Comparison of ENCODE assay signal across 13 cellular contexts in the genomic region with DNA sequence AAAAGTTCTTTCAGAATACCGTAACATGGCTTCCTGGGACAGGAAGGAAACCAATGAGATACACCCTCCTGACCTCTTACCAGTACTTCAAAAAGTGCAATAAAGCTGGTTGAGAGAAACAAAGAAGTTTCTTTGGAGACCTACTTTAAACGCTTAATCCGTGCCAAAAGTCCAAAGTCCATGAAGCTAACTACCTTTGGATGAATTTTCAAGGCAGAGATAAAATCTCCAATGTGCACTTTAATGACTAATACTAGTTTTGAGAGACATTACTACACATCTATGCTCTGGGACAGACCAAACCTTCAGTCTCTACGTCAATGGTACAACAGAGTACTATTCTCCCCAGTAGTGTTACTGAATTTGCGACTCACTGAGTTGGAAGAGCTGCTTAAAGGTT. TPM values are rescaled to one million over a fixed set of nuclear protein-coding genes. Genes with fewer than 3 reads are reported as not detected.
A peak's percentile ranks its signal among the peaks of the same experiment; 100 is the strongest.
DNase-seq lines count a peak whose midpoint lies in the region; ATAC-seq and TF ChIP-seq lines count a peak whose summit lies in the region.
"Had no signal": no experiment of that assay in that cellular context is flagged by ENCODE, and none has a peak within 500 bp of the region (broad histone marks: within the 10 kb centered on the region; RNA-seq: fewer than 3 reads in every experiment).

No MANE protein-coding gene starts in this region.

- peak overlapping the region; percentile 9 for H3K4me3 ChIP-seq in CD8-positive, alpha-beta T cell (ENCODE audit: low read depth, low read length)
- H3K4me3 ChIP-seq in SK-N-SH (ENCODE audit: low read depth in 2 of 2, low read length in 1 of 2), result no peak overlapping the region
- no peak overlapping the region for H3K4me3 ChIP-seq in epithelial cell of proximal tubule (ENCODE audit: low read depth, low read length)
- H3K4me3 ChIP-seq: tibial nerve had no signal

- no peaks in the 10 kb centered on the region for H3K36me3 ChIP-seq in CD8-positive, alpha-beta T cell (ENCODE audit: insufficient read depth, low read length)
- H3K36me3 ChIP-seq in SK-N-SH (replicated peaks in 1 of 2; ENCODE audit: control insufficient read depth in 1 of 2, insufficient read depth in 2 of 2, low read length in 1 of 2), result peaks cover 26 to 40% of the 10 kb centered on the region in 2 experiments

- H3K9me2 ChIP-seq in SK-N-SH, result no peaks in the 10 kb centered on the region

- H2AFZ ChIP-seq in SK-N-SH (ENCODE audit: low read depth), result no peak overlapping the region

- peaks cover 41% of the 10 kb centered on the region for H4K20me1 ChIP-seq in SK-N-SH (ENCODE audit: insufficient read depth)

- no peaks in the 10 kb centered on the region for H3K27me3 ChIP-seq in CD8-positive, alpha-beta T cell (ENCODE audit: insufficient read depth, low read length)
- no peaks in the 10 kb centered on the region for H3K27me3 ChIP-seq in SK-N-SH (ENCODE audit: insufficient read depth)
- H3K27me3 ChIP-seq: tibial nerve had no signal

- peak overlapping the region; percentile 41 for H3K27ac ChIP-seq in CD8-positive, alpha-beta T cell (ENCODE audit: low read depth, low read length)
- peak overlapping the region; percentile 24 to 82; a peak in 3 of 4 replicates for H3K27ac ChIP-seq in SK-N-SH (ENCODE audit: low read depth in 2 of 2, low read length in 1 of 2)

- peak overlapping the region; percentile 23; the same call in 1 of the 2 replicates for H3K4me2 ChIP-seq in SK-N-SH

- no peak for TF ChIP-seq RAD21 in SK-N-SH (IDR thresholded peaks at IDR 0.05; ENCODE audit: low read length)

- ATAC-seq in CD8-positive, alpha-beta T cell, result peak; percentile 84
- ATAC-seq in naive thymus-derived CD8-positive, alpha-beta T cell, result peak; percentile 74 to 82

- H3K4me3 Mint-ChIP-seq in CD8-positive, alpha-beta T cell, result peak overlapping the region; percentile 42
- H3K4me3 Mint-ChIP-seq in naive thymus-derived CD8-positive, alpha-beta T cell, result peak overlapping the region; percentile 46 to 83 (median 70)
- no peak overlapping the region for H3K4me3 Mint-ChIP-seq in activated T-helper 2 cell treated with anti-CD3 and anti-CD28 coated beads, Interferon-gamma antibody, Interleukin-2, Interleukin-4, amounts not matched to agents 10 μg/mL and 5 μg/mL and 100 μg/mL, durations not matched to agents 14 hours and 24 hours and 36 hours (ENCODE audit: low read depth)

- DNase-seq in CD8-positive, alpha-beta T cell, result no peak
- DNase-seq in SK-N-SH (no peak), epithelial cell of proximal tubule (ENCODE audit: low read depth) (peak; percentile 73), NCI-H748 (lab: John Stamatoyannopoulos, UW; ENCODE audit: unreplicated experiment) (no peak), NCI-H1105 (lab: John Stamatoyannopoulos, UW) (no peak)
- DNase-seq in naive thymus-derived CD8-positive, alpha-beta T cell, result peak in 3 of 10 donors; percentile 36 to 57 (median 56)
- no peak for DNase-seq in activated T-helper 2 cell treated with anti-CD3 and anti-CD28 coated beads, Interferon-gamma antibody, Interleukin-2, Interleukin-4, amounts not matched to agents 10 μg/mL and 5 μg/mL and 100 μg/mL, durations not matched to agents 14 hours and 24 hours and 36 hours (ENCODE audit: low spot score)
- no peak for DNase-seq in stimulated activated naive CD4-positive, alpha-beta T cell treated with Interleukin-2 at 50 U/mL for 16 hours (lab: John Stamatoyannopoulos, UW)
- DNase-seq: anterior cingulate cortex; midbrain; NK-92 treated with Interleukin-12 subunit alpha and Interleukin-12 subunit beta, amount 100 ng/mL, for 24 hours; stimulated activated CD4-positive, alpha-beta T cell treated with anti-CD3 and anti-CD28 coated beads, Interleukin-1b, Interleukin-23, amount 100 ng/mL, for 48 hours had no signal

- CTCF ChIA-PET in CD8-positive, alpha-beta T cell (lab: Charles Lee), result interaction anchor here (1.0 kb wide), 1 partner anchor 9 kb away, joined by 3 read pairs; no protein-coding TSS in a partner anchor
- CTCF ChIA-PET in SK-N-SH (lab: Yijun Ruan, JAX), result interaction anchor here (1.2 to 2.7 kb wide), 2 partner anchors 9 to 76 kb away, joined by 3 to 9 read pairs; no protein-coding TSS in a partner anchor

- H3K9me3 ChIP-seq in CD8-positive, alpha-beta T cell (ENCODE audit: low read length), result no peaks in the 10 kb centered on the region
- no peaks in the 10 kb centered on the region for H3K9me3 ChIP-seq in SK-N-SH
- H3K9me3 ChIP-seq: tibial nerve had no signal

- H3K9me3 Mint-ChIP-seq in CD8-positive, alpha-beta T cell, result peaks cover 2% of the 10 kb centered on the region
- peaks cover 0 to 23% (median 3%) of the 10 kb centered on the region in 9 donors for H3K9me3 Mint-ChIP-seq in naive thymus-derived CD8-positive, alpha-beta T cell
- peaks cover 7% of the 10 kb centered on the region for H3K9me3 Mint-ChIP-seq in activated T-helper 2 cell treated with anti-CD3 and anti-CD28 coated beads, Interferon-gamma antibody, Interleukin-2, Interleukin-4, amounts not matched to agents 10 μg/mL and 5 μg/mL and 100 μg/mL, durations not matched to agents 14 hours and 24 hours and 36 hours

- WGBS in SK-N-SH (ENCODE audit: low lambda C conversion rate), result 36% methylated on average over 5 of the region's 5 CpGs

- TF ChIP-seq CTCF in CD8-positive, alpha-beta T cell (IDR thresholded peaks at IDR 0.05), result no peak
- TF ChIP-seq CTCF in SK-N-SH (IDR thresholded peaks at IDR 0.05), result no peak
- no peak for TF ChIP-seq CTCF in epithelial cell of proximal tubule (conservative IDR thresholded peaks at IDR 0.05; ENCODE audit: low read depth, low read length)

- peak in 1 of 2 experiments; percentile 52; a peak in 1 of 4 replicates for TF ChIP-seq EP300 in SK-N-SH (IDR thresholded peaks at IDR 0.05; ENCODE audit: borderline replicate concordance in 1 of 2, low read depth in 1 of 2, low read length in 1 of 2)

- no peaks in the 10 kb centered on the region for H3K27me3 Mint-ChIP-seq in CD8-positive, alpha-beta T cell (ENCODE audit: low read depth)
- no peaks in the 10 kb centered on the region for H3K27me3 Mint-ChIP-seq in naive thymus-derived CD8-positive, alpha-beta T cell
- H3K27me3 Mint-ChIP-seq in activated T-helper 2 cell treated with anti-CD3 and anti-CD28 coated beads, Interferon-gamma antibody, Interleukin-2, Interleukin-4, amounts not matched to agents 10 μg/mL and 5 μg/mL and 100 μg/mL, durations not matched to agents 14 hours and 24 hours and 36 hours (ENCODE audit: low read depth), result no peaks in the 10 kb centered on the region

- peak overlapping the region; percentile 82 for H3K27ac Mint-ChIP-seq in CD8-positive, alpha-beta T cell
- peak overlapping the region; percentile 75 to 97 (median 94) for H3K27ac Mint-ChIP-seq in naive thymus-derived CD8-positive, alpha-beta T cell
- H3K27ac Mint-ChIP-seq in activated T-helper 2 cell treated with anti-CD3 and anti-CD28 coated beads, Interferon-gamma antibody, Interleukin-2, Interleukin-4, amounts not matched to agents 10 μg/mL and 5 μg/mL and 100 μg/mL, durations not matched to agents 14 hours and 24 hours and 36 hours, result no peak overlapping the region

- intact Hi-C loops in CD8-positive, alpha-beta T cell (cut with DNase I, micrococcal nuclease), result loop anchor here in 1 of 2 experiments (5.0 kb wide), 1 partner anchor 41 kb away; no protein-coding TSS in a partner anchor
- intact Hi-C loops in activated T-helper 2 cell treated with anti-CD3 and anti-CD28 coated beads, Interferon-gamma antibody, Interleukin-2, Interleukin-4, amounts not matched to agents 10 μg/mL and 5 μg/mL and 100 μg/mL, durations not matched to agents 14 hours and 24 hours and 36 hours (cut with micrococcal nuclease), result loop anchor here (2.0 kb wide), 1 partner anchor 44 kb away; no protein-coding TSS in a partner anchor

- POLR2A ChIA-PET in CD8-positive, alpha-beta T cell (lab: Charles Lee), result interaction anchor here (0.6 to 1.4 kb wide), 3 partner anchors 11 to 46 kb away, joined by 4 read pairs; a partner anchor contains a TSS
- POLR2A ChIA-PET in SK-N-SH (lab: Yijun Ruan, JAX), result no interaction called here
- POLR2A ChIA-PET in naive thymus-derived CD8-positive, alpha-beta T cell (lab: Charles Lee), result interaction anchor here (0.5 to 3.6 kb wide), 5 partner anchors 12 to 1119 kb away, joined by 3 to 17 read pairs (median 3); no protein-coding TSS in a partner anchor

- peaks cover 100% of the 10 kb centered on the region for H3K79me2 ChIP-seq in SK-N-SH (ENCODE audit: insufficient read depth)

- peak overlapping the region; percentile 13; the same call in 1 of the 2 replicates for H3K9ac ChIP-seq in SK-N-SH

- peaks cover 85% of the 10 kb centered on the region for H3K4me1 Mint-ChIP-seq in CD8-positive, alpha-beta T cell (ENCODE audit: low read depth)
- H3K4me1 Mint-ChIP-seq in naive thymus-derived CD8-positive, alpha-beta T cell, result peaks cover 55 to 98% (median 95%) of the 10 kb centered on the region in 4 donors
- peaks cover 43% of the 10 kb centered on the region for H3K4me1 Mint-ChIP-seq in activated T-helper 2 cell treated with anti-CD3 and anti-CD28 coated beads, Interferon-gamma antibody, Interleukin-2, Interleukin-4, amounts not matched to agents 10 μg/mL and 5 μg/mL and 100 μg/mL, durations not matched to agents 14 hours and 24 hours and 36 hours (ENCODE audit: low read depth)

- H3K36me3 Mint-ChIP-seq in CD8-positive, alpha-beta T cell, result peaks cover 45% of the 10 kb centered on the region
- H3K36me3 Mint-ChIP-seq in naive thymus-derived CD8-positive, alpha-beta T cell, result peaks cover 10 to 31% (median 26%) of the 10 kb centered on the region in 3 donors
- peaks cover 52% of the 10 kb centered on the region for H3K36me3 Mint-ChIP-seq in activated T-helper 2 cell treated with anti-CD3 and anti-CD28 coated beads, Interferon-gamma antibody, Interleukin-2, Interleukin-4, amounts not matched to agents 10 μg/mL and 5 μg/mL and 100 μg/mL, durations not matched to agents 14 hours and 24 hours and 36 hours (ENCODE audit: low read depth)

- H3K4me1 ChIP-seq in CD8-positive, alpha-beta T cell (ENCODE audit: insufficient read depth, low read length), result peaks cover 69% of the 10 kb centered on the region
- H3K4me1 ChIP-seq in SK-N-SH (ENCODE audit: control insufficient read depth in 1 of 2, insufficient read depth in 2 of 2, low read depth in 1 of 2, low read length in 1 of 2), result peaks cover 0 to 41% of the 10 kb centered on the region in 2 experiments; a peak in 2 of 4 replicates

- H3F3A ChIP-seq in SK-N-SH (replicated peaks; ENCODE audit: insufficient read depth), result peaks cover 43% of the 10 kb centered on the region

TF ChIP-seq in SK-N-SH, 30 proteins besides CTCF, POLR2A, EP300 and RAD21 (continues in another document):
- peak; percentile 54 for TF ChIP-seq JUND (IDR thresholded peaks at IDR 0.05)
- TF ChIP-seq POLR2AphosphoS5 (IDR thresholded peaks at IDR 0.05; ENCODE audit: low read depth, low read length), result 0 out of 2 replicates have a peak, but pooled peaks have one; percentile 10

RNA-seq across cellular contexts. Expression of a gene that starts 46.1 kb away (rescaled TPM):
- 10 to 100 TPM; 53.7 to 63.6 TPM for total RNA-seq in CD8-positive, alpha-beta T cell
- polyA plus RNA-seq in SK-N-SH (2012; rRNA removed), result 129 and 162 TPM in 2 replicates
- polyA plus RNA-seq in SK-N-SH (2012; cell fraction: cytosol; rRNA removed), result 170 and 186 TPM in 2 replicates
- 118 and 177 TPM in 2 replicates for polyA plus RNA-seq in SK-N-SH (2012; cell fraction: nucleus; rRNA removed)
- total RNA-seq in epithelial cell of proximal tubule, result 58.7 and 88.1 TPM in 2 replicates
- total RNA-seq in naive thymus-derived CD8-positive, alpha-beta T cell, result 10 to 100 TPM; 46.3 to 46.7 TPM
- 10 to 100 TPM; 36.4 to 61.4 (median 52.9) TPM for polyA plus RNA-seq in naive thymus-derived CD8-positive, alpha-beta T cell
- total RNA-seq in activated T-helper 2 cell treated with anti-CD3 and anti-CD28 coated beads, Interferon-gamma antibody, Interleukin-2, Interleukin-4, amounts not matched to agents 10 μg/mL and 5 μg/mL and 100 μg/mL, durations not matched to agents 14 hours and 24 hours and 36 hours, result 16.4 and 23.9 TPM in 2 replicates
